Comparison of ENCODE assay signal across 8 cellular contexts in genomic region chr5:139588116-139588515, GRCh38. TPM values are rescaled to one million over a fixed set of nuclear protein-coding genes. Genes with fewer than 3 reads are reported as not detected.
A peak's percentile ranks its signal among the peaks of the same experiment; 100 is the strongest.
DNase-seq lines count a peak whose midpoint lies in the region; ATAC-seq, FAIRE-seq and TF ChIP-seq lines count a peak whose summit lies in the region.
"Not testable (repeated sequence)": the region's sequence is repeated elsewhere in the genome, so short reads cannot be mapped to it uniquely, and the experiment has no call there.

No MANE protein-coding gene starts in this region.

- dilution Hi-C loops in IMR-90 (cut with HindIII; ENCODE audit: low sequenced_read_pairs, unreplicated experiment): not testable (repeated sequence)

- WGBS in IMR-90 (ENCODE audit: extremely low coverage in 2 of 2, insufficient read length in 1 of 2), 2 experiments: no CpG with 5 or more reads among the region's 5 CpGs
- 66% methylated on average over 5 of the region's 5 CpGs for WGBS in K562 (ENCODE audit: insufficient coverage, low coverage, missing lambda C conversion rate)
- WGBS in endodermal cell (ENCODE audit: insufficient coverage in 1 of 2, insufficient read length in 1 of 2), 2 experiments: 94 to 100% methylated on average over 2 to 5 of the region's 5 CpGs
- no CpG with 5 or more reads among the region's 5 CpGs for WGBS in trophoblast cell (ENCODE audit: extremely low coverage, insufficient coverage, insufficient read length)

- peaks cover 73% of the 10 kb centered on the region for H3K4me1 Mint-ChIP-seq in CD4-positive, alpha-beta T cell (ENCODE audit: low read depth)
- peaks cover 32% of the 10 kb centered on the region for H3K4me1 Mint-ChIP-seq in activated CD4-positive, alpha-beta T cell treated with anti-CD3 and anti-CD28 coated beads, Interleukin-2, amount 10 ng/mL, durations not matched to agents 24 days and 14 days
- peaks cover 26% of the 10 kb centered on the region for H3K4me1 Mint-ChIP-seq in activated T-helper 17 cell treated with anti-CD3 and anti-CD28 coated beads, Interleukin-2, amount 50 U/mL, for 72 hours
- not testable (repeated sequence) for H3K4me1 Mint-ChIP-seq in endodermal cell
- peaks cover 43 to 90% (median 78%) of the 10 kb centered on the region in 3 donors for H3K4me1 Mint-ChIP-seq in naive B cell

- not testable (repeated sequence) for H2BK5ac ChIP-seq in IMR-90 (ENCODE audit: low read depth, low read length, poor library complexity, severe bottlenecking); trophoblast cell (ENCODE audit: low read depth, low read length, poor library complexity)

- TF ChIP-seq CTCF in CD4-positive, alpha-beta T cell (IDR thresholded peaks at IDR 0.05); IMR-90 (conservative IDR thresholded peaks at IDR 0.05; ENCODE audit: low read depth, low read length); K562 (IDR thresholded peaks at IDR 0.05 in 2 of 3, conservative IDR thresholded peaks at IDR 0.05 in 1 of 3; ENCODE audit: insufficient read depth in 2 of 3, low read depth in 1 of 3, low read length in 3 of 3); endodermal cell (conservative IDR thresholded peaks at IDR 0.05): not testable (repeated sequence)

- H3K4me3 Mint-ChIP-seq in CD4-positive, alpha-beta T cell; activated CD4-positive, alpha-beta T cell treated with anti-CD3 and anti-CD28 coated beads, Interleukin-2, amount 10 ng/mL, durations not matched to agents 24 days and 14 days; activated T-helper 17 cell treated with anti-CD3 and anti-CD28 coated beads, Interleukin-2, amount 50 U/mL, for 72 hours; endodermal cell: not testable (repeated sequence)
- H3K4me3 Mint-ChIP-seq in naive B cell: peak overlapping the region in 1 of 8 donors; percentile 16

- not testable (repeated sequence) for DNase-seq in CD4-positive, alpha-beta T cell; IMR-90; activated CD4-positive, alpha-beta T cell treated with anti-CD3 and anti-CD28 coated beads, Interleukin-2, amount 10 ng/mL, durations not matched to agents 24 days and 14 days; K562 (ENCODE audit: extremely low read depth in 1 of 4, low spot score in 3 of 4); endodermal cell; naive B cell; trophoblast cell

- POLR2A ChIA-PET in CD4-positive, alpha-beta T cell (lab: Charles Lee): interaction anchor here (0.6 to 2.1 kb wide), 5 partner anchors 9 to 990 kb away, joined by 4 to 9 read pairs (median 5); partner anchors contain the start of gene UBE2D2
- POLR2A ChIA-PET in IMR-90 (lab: Charles Lee; ENCODE audit: unreplicated experiment): not testable (repeated sequence)
- POLR2A ChIA-PET in K562 (lab: Yijun Ruan, JAX): interaction anchor here (0.6 to 2.2 kb wide), 6 partner anchors 9 to 802 kb away, joined by 3 to 14 read pairs (median 3); no protein-coding TSS in a partner anchor

- not testable (repeated sequence) for H2BK15ac ChIP-seq in IMR-90 (ENCODE audit: low read depth, low read length)

- not testable (repeated sequence) for H2AK9ac ChIP-seq in IMR-90 (replicated peaks; ENCODE audit: low read depth, low read length, poor library complexity)

- H2BK120ac ChIP-seq in IMR-90 (ENCODE audit: low read depth, low read length): peak overlapping the region; percentile 29; the same call in 1 of the 2 replicates
- not testable (repeated sequence) for H2BK120ac ChIP-seq in trophoblast cell (ENCODE audit: insufficient read depth, low read length, poor library complexity)

- H3K4ac ChIP-seq in IMR-90 (ENCODE audit: low read depth, low read length): not testable (repeated sequence)
- H3K4ac ChIP-seq in trophoblast cell (ENCODE audit: low read depth, low read length): peak overlapping the region; percentile 0

- TF ChIP-seq POLR2A in IMR-90 (IDR thresholded peaks at IDR 0.05; ENCODE audit: low read depth, low read length); K562 (conservative IDR thresholded peaks at IDR 0.05): not testable (repeated sequence)

- ATAC-seq in CD4-positive, alpha-beta T cell (ENCODE audit: poor library complexity); IMR-90 (ENCODE audit: low read depth); activated T-helper 17 cell treated with anti-CD3 and anti-CD28 coated beads, Interleukin-2, amount 50 U/mL, for 72 hours (replicated peaks); naive B cell (ENCODE audit: low read depth in 2 of 2): not testable (repeated sequence)
- peak; percentile 54 for ATAC-seq in K562

- H3K27me3 Mint-ChIP-seq in CD4-positive, alpha-beta T cell; activated CD4-positive, alpha-beta T cell treated with anti-CD3 and anti-CD28 coated beads, Interleukin-2, amount 10 ng/mL, durations not matched to agents 24 days and 14 days; activated T-helper 17 cell treated with anti-CD3 and anti-CD28 coated beads, Interleukin-2, amount 50 U/mL, for 72 hours; endodermal cell (ENCODE audit: insufficient read depth); naive B cell: not testable (repeated sequence)

- H2BK12ac ChIP-seq in trophoblast cell (ENCODE audit: low read length): not testable (repeated sequence)

- not testable (repeated sequence) for H3K4me2 ChIP-seq in IMR-90 (ENCODE audit: low read depth, low read length); K562 (ENCODE audit: insufficient read depth, low read length); trophoblast cell (ENCODE audit: low read length)

- not testable (repeated sequence) for H4K91ac ChIP-seq in IMR-90 (ENCODE audit: insufficient read depth, low read depth, low read length); trophoblast cell (ENCODE audit: low read depth, low read length)

- BruUV-seq in IMR-90 (replicated peaks; lab: Mats Ljungman, UMichigan); K562 (replicated peaks; lab: Mats Ljungman, UMichigan): not testable (repeated sequence)

- intact Hi-C loops in CD4-positive, alpha-beta T cell (cut with DNase I, micrococcal nuclease); IMR-90 (cut with micrococcal nuclease); activated CD4-positive, alpha-beta T cell treated with anti-CD3 and anti-CD28 coated beads, Interleukin-2, amount 10 ng/mL, durations not matched to agents 24 days and 14 days (cut with micrococcal nuclease); K562 (cut with micrococcal nuclease): not testable (repeated sequence)

- FAIRE-seq in K562 (lab: Jason Lieb, UNC): not testable (repeated sequence)

- H3K36me3 ChIP-seq in IMR-90 (ENCODE audit: control insufficient read depth, insufficient read depth, low read length): peaks cover 11% of the 10 kb centered on the region
- H3K36me3 ChIP-seq in K562 (ENCODE audit: control insufficient read depth, insufficient read depth, low read length): peaks cover 37% of the 10 kb centered on the region; the same call in 2 of the 3 replicates
- H3K36me3 ChIP-seq in endodermal cell (ENCODE audit: control insufficient read depth, insufficient read depth, low read length): peaks cover 29% of the 10 kb centered on the region
- H3K36me3 ChIP-seq in trophoblast cell (ENCODE audit: control insufficient read depth in 1 of 2, insufficient read depth in 2 of 2, low read length in 2 of 2): peaks cover 14 to 15% of the 10 kb centered on the region in 2 experiments

- in situ Hi-C loops in IMR-90 (cut with MboI; ENCODE audit: low sequenced_read_pairs); K562 (cut with MboI): not testable (repeated sequence)

- H3K4me3 ChIP-seq in IMR-90 (ENCODE audit: insufficient read depth, low read depth, low read length); K562; endodermal cell (ENCODE audit: low read length); trophoblast cell (ENCODE audit: low read depth, low read length): not testable (repeated sequence)

- peaks cover 40% of the 10 kb centered on the region for H4K20me1 ChIP-seq in IMR-90 (ENCODE audit: insufficient read depth, low read length)
- H4K20me1 ChIP-seq in K562 (replicated peaks; ENCODE audit: control insufficient read depth, insufficient read depth, low read length): not testable (repeated sequence)

- not testable (repeated sequence) for H3K9me3 ChIP-seq in CD4-positive, alpha-beta T cell (ENCODE audit: control insufficient read depth, low read length); IMR-90 (ENCODE audit: control insufficient read depth, insufficient read depth, low read length); K562 (replicated peaks; ENCODE audit: control insufficient read depth, insufficient read depth, low read depth, low read length); endodermal cell (ENCODE audit: control insufficient read depth, low read length); trophoblast cell (ENCODE audit: insufficient read depth, low read depth, low read length)

- peaks cover 71% of the 10 kb centered on the region for H3K36me3 Mint-ChIP-seq in CD4-positive, alpha-beta T cell (ENCODE audit: low read depth)
- peaks cover 34% of the 10 kb centered on the region for H3K36me3 Mint-ChIP-seq in activated CD4-positive, alpha-beta T cell treated with anti-CD3 and anti-CD28 coated beads, Interleukin-2, amount 10 ng/mL, durations not matched to agents 24 days and 14 days (ENCODE audit: low read depth)
- H3K36me3 Mint-ChIP-seq in activated T-helper 17 cell treated with anti-CD3 and anti-CD28 coated beads, Interleukin-2, amount 50 U/mL, for 72 hours (ENCODE audit: low read depth): peaks cover 77% of the 10 kb centered on the region
- peaks cover 43% of the 10 kb centered on the region for H3K36me3 Mint-ChIP-seq in endodermal cell (ENCODE audit: low read depth)
- H3K36me3 Mint-ChIP-seq in naive B cell: not testable (repeated sequence)

- H3K9me3 Mint-ChIP-seq in CD4-positive, alpha-beta T cell; activated CD4-positive, alpha-beta T cell treated with anti-CD3 and anti-CD28 coated beads, Interleukin-2, amount 10 ng/mL, durations not matched to agents 24 days and 14 days; activated T-helper 17 cell treated with anti-CD3 and anti-CD28 coated beads, Interleukin-2, amount 50 U/mL, for 72 hours; endodermal cell; naive B cell: not testable (repeated sequence)

- H3K4me1 ChIP-seq in IMR-90 (ENCODE audit: control insufficient read depth, insufficient read depth, low read length); K562 (replicated peaks in 1 of 2; ENCODE audit: control insufficient read depth in 2 of 2, insufficient read depth in 2 of 2, low read length in 2 of 2); endodermal cell (ENCODE audit: control insufficient read depth, insufficient read depth, low read length); trophoblast cell (ENCODE audit: control insufficient read depth in 1 of 2, insufficient read depth in 2 of 2, low read length in 2 of 2): not testable (repeated sequence)

- H3K14ac ChIP-seq in IMR-90 (replicated peaks; ENCODE audit: low read depth, low read length); trophoblast cell (ENCODE audit: low read length): not testable (repeated sequence)

- TF ChIP-seq RAD21 in IMR-90 (IDR thresholded peaks at IDR 0.05; ENCODE audit: low read length); K562 (CRISPR knock-in tag; conservative IDR thresholded peaks at IDR 0.05 in 1 of 2, IDR thresholded peaks at IDR 0.05 in 1 of 2): not testable (repeated sequence)

- not testable (repeated sequence) for H3K27ac ChIP-seq in CD4-positive, alpha-beta T cell (ENCODE audit: low read depth, low read length); endodermal cell (ENCODE audit: low read depth, low read length); trophoblast cell (ENCODE audit: low read depth, low read length)
- H3K27ac ChIP-seq in IMR-90 (ENCODE audit: insufficient read depth, low read length) (peak overlapping the region; percentile 41; the same call in 1 of the 2 replicates), K562 (ENCODE audit: extremely low read depth, low read depth, low read length) (0 out of 3 replicates have a peak overlapping the region, but pooled peaks have one; percentile 31)

- H2AK5ac ChIP-seq in IMR-90 (ENCODE audit: low read depth, low read length); trophoblast cell (ENCODE audit: low read length): not testable (repeated sequence)

- H3K9ac ChIP-seq in IMR-90 (ENCODE audit: low read depth, low read length); endodermal cell (ENCODE audit: extremely low read depth, low read length, poor library complexity, severe bottlenecking); trophoblast cell (ENCODE audit: low read length): not testable (repeated sequence)
- peak overlapping the region in 1 of 2 experiments; percentile 45; a peak in 1 of 4 replicates for H3K9ac ChIP-seq in K562 (ENCODE audit: insufficient read depth in 1 of 2, low read depth in 2 of 2, low read length in 2 of 2)

- not testable (repeated sequence) for H2AFZ ChIP-seq in IMR-90 (replicated peaks; ENCODE audit: low read length, poor library complexity); K562 (ENCODE audit: low read depth, low read length); trophoblast cell (ENCODE audit: insufficient read depth, low read length, poor library complexity)

- CTCF ChIA-PET in CD4-positive, alpha-beta T cell (lab: Charles Lee); IMR-90 (lab: Yijun Ruan, JAX): not testable (repeated sequence)
- CTCF ChIA-PET in K562 (lab: Yijun Ruan, JAX; ENCODE audit: low intra/inter-chr PET ratio): interaction anchor here (0.7 kb wide), 1 partner anchor 27 kb away, joined by 4 read pairs; the partner anchor contains the start of gene UBE2D2

- H3K27ac Mint-ChIP-seq in CD4-positive, alpha-beta T cell: peak overlapping the region; percentile 78
- H3K27ac Mint-ChIP-seq in activated CD4-positive, alpha-beta T cell treated with anti-CD3 and anti-CD28 coated beads, Interleukin-2, amount 10 ng/mL, durations not matched to agents 24 days and 14 days: peak overlapping the region; percentile 13
- H3K27ac Mint-ChIP-seq in activated T-helper 17 cell treated with anti-CD3 and anti-CD28 coated beads, Interleukin-2, amount 50 U/mL, for 72 hours: peak overlapping the region; percentile 38
- peak overlapping the region; percentile 44 for H3K27ac Mint-ChIP-seq in endodermal cell
- peak overlapping the region in 5 of 6 donors; percentile 15 to 74 (median 44) for H3K27ac Mint-ChIP-seq in naive B cell

- not testable (repeated sequence) for H3K27me3 ChIP-seq in CD4-positive, alpha-beta T cell (ENCODE audit: control insufficient read depth, insufficient read depth, low read length); IMR-90 (ENCODE audit: control insufficient read depth, insufficient read depth, low read length); K562 (ENCODE audit: control insufficient read depth in 2 of 2, insufficient read depth in 2 of 2, low read length in 2 of 2); endodermal cell (ENCODE audit: control insufficient read depth, insufficient read depth, low read length, poor library complexity, severe bottlenecking); trophoblast cell (ENCODE audit: insufficient read depth, low read length)

- H4K12ac ChIP-seq in trophoblast cell (ENCODE audit: low read depth, low read length): not testable (repeated sequence)

- peaks cover 86% of the 10 kb centered on the region for H3K79me2 ChIP-seq in K562 (ENCODE audit: control insufficient read depth, insufficient read depth, low read length)
- peaks cover 17% of the 10 kb centered on the region for H3K79me2 ChIP-seq in trophoblast cell (ENCODE audit: control insufficient read depth, insufficient read depth, low read length, poor library complexity)

- H3K23ac ChIP-seq in IMR-90 (ENCODE audit: low read depth, low read length); trophoblast cell (ENCODE audit: low read length): not testable (repeated sequence)

- not testable (repeated sequence) for H3K18ac ChIP-seq in IMR-90 (ENCODE audit: low read depth, low read length); trophoblast cell (ENCODE audit: low read length)

- peaks cover 11 to 60% of the 10 kb centered on the region in 2 experiments; a peak in 3 of 4 replicates for H3K79me1 ChIP-seq in IMR-90 (ENCODE audit: low read depth in 1 of 2, low read length in 2 of 2)
- H3K79me1 ChIP-seq in trophoblast cell (ENCODE audit: low read length): not testable (repeated sequence)

- not testable (repeated sequence) for TF ChIP-seq EP300 in K562 (IDR thresholded peaks at IDR 0.05; ENCODE audit: low read length)

- H2BK20ac ChIP-seq in IMR-90 (ENCODE audit: low read depth, low read length): not testable (repeated sequence)

- peaks cover 15% of the 10 kb centered on the region; the same call in 1 of the 2 replicates for H3K9me1 ChIP-seq in IMR-90 (ENCODE audit: insufficient read depth, low read length)
- not testable (repeated sequence) for H3K9me1 ChIP-seq in K562 (ENCODE audit: control insufficient read depth, insufficient read depth, low read length)

- H4K5ac ChIP-seq in IMR-90 (ENCODE audit: low read depth, low read length): 0 out of 2 replicates have a peak overlapping the region, but pooled peaks have one; percentile 66

- H3K56ac ChIP-seq in IMR-90 (ENCODE audit: extremely low read depth, insufficient read depth, low read length): not testable (repeated sequence)

- H4K8ac ChIP-seq in IMR-90 (ENCODE audit: low read depth in 2 of 2, low read length in 2 of 2); trophoblast cell (ENCODE audit: low read depth, low read length): not testable (repeated sequence)

RNA-seq across cellular contexts. Expression of gene UBE2D2, which starts 27.0 kb away (rescaled TPM):
- total RNA-seq in CD4-positive, alpha-beta T cell: 100 to 1,000 TPM; 164 to 174 TPM
- total RNA-seq in IMR-90 (2012; rRNA removed) (35.7 and 56.7 TPM in 2 replicates), K562 (2014; rRNA removed) (72.0 and 92.9 TPM in 2 replicates), K562 (2014; rRNA removed; fragmentation: Illumina TruSeq; extraction: Trizol) (158 and 167 TPM in 2 replicates), K562 (2015; rRNA removed; fragmentation: Illumina TruSeq; extraction: Trizol) (151 TPM in 2 replicates), K562 (2021) (198 and 211 TPM in 2 replicates), endodermal cell (100 to 1,000 TPM; 172 to 202 TPM)
- polyA plus RNA-seq in IMR-90 (2012; rRNA removed) (26.9 and 34.4 TPM in 2 replicates), K562 (2011; rRNA removed) (111 and 122 TPM in 2 replicates), K562 (2014; fragmentation: Illumina TruSeq; extraction: Trizol) (126 and 138 TPM in 2 replicates), K562 (2014; fragmentation: Nextera tagmentation; extraction: Ambion mirVana) (10 to 100 TPM; 53.6 to 58.8 TPM), K562 (2014; rRNA removed) (77.7 and 85.0 TPM in 2 replicates), naive B cell (ENCODE audit: low read depth in 6 of 6) (100 to 1,000 TPM; 374 to 562 (median 427) TPM)
- polyA plus RNA-seq in IMR-90 (2012; cell fraction: cytosol; rRNA removed): 17.1 and 36.9 TPM in 2 replicates
- 16.3 and 16.8 TPM in 2 replicates for polyA plus RNA-seq in IMR-90 (2012; cell fraction: nucleus; rRNA removed; ENCODE audit: low replicate concordance)
- total RNA-seq in activated CD4-positive, alpha-beta T cell treated with anti-CD3 and anti-CD28 coated beads, Interleukin-2, amount 10 ng/mL, durations not matched to agents 24 days and 14 days: 272 and 275 TPM in 2 replicates
- 100 to 1,000 TPM; 200 to 270 TPM for total RNA-seq in activated T-helper 17 cell treated with anti-CD3 and anti-CD28 coated beads, Interleukin-2, amount 50 U/mL, for 72 hours
- 56.7 and 101 TPM in 2 replicates for total RNA-seq in K562 (2011; cell fraction: chromatin; rRNA removed; ENCODE audit: low replicate concordance)
- total RNA-seq in K562 (2011; cell fraction: nucleolus; rRNA removed): 29.9 and 36.2 TPM in 2 replicates
- total RNA-seq in K562 (2011; cell fraction: nucleoplasm; rRNA removed): 53.2 and 70.1 TPM in 2 replicates
- 40.9 and 69.1 TPM in 2 replicates for polyA plus RNA-seq in K562 (2011; cell fraction: cytosol; rRNA removed)
- 23.6 and 41.6 TPM in 2 replicates for polyA plus RNA-seq in K562 (2011; cell fraction: nucleus; rRNA removed)
- polyA plus RNA-seq in K562 (2012): 228 and 234 TPM in 2 replicates
- 77.2 and 100 TPM in 2 replicates for polyA minus RNA-seq in K562 (2011; rRNA and poly(A)+ RNA removed)
- 44.0 and 69.7 TPM in 2 replicates for polyA minus RNA-seq in K562 (2011; cell fraction: cytosol; rRNA and poly(A)+ RNA removed)
- polyA minus RNA-seq in K562 (2011; cell fraction: nucleus; rRNA and poly(A)+ RNA removed): 13.2 and 25.0 TPM in 2 replicates
- 211 TPM for polyA plus RNA-seq in endodermal cell (2013, experiment 1 of 2)
- polyA plus RNA-seq in endodermal cell (2013, experiment 2 of 2): 191 TPM
- 113 and 115 TPM in 2 replicates for polyA plus RNA-seq in trophoblast cell (2013)

Comparison
In these comparisons a context has a peak if more than half of its experiments do, and no peak if none do; other contexts are left out.
1. H3K27ac Mint-ChIP-seq: peak in every context shown above with its lines; median percentile 78 in CD4-positive, alpha-beta T cell; 44 in endodermal cell; 44 in naive B cell; 38 in activated T-helper 17 cell treated with anti-CD3 and anti-CD28 coated beads, Interleukin-2, amount 50 U/mL, for 72 hours; 13 in activated CD4-positive, alpha-beta T cell treated with anti-CD3 and anti-CD28 coated beads, Interleukin-2, amount 10 ng/mL, durations not matched to agents 24 days and 14 days.